8 cellular contexts compared by ENCODE assay signal in the genomic region with DNA sequence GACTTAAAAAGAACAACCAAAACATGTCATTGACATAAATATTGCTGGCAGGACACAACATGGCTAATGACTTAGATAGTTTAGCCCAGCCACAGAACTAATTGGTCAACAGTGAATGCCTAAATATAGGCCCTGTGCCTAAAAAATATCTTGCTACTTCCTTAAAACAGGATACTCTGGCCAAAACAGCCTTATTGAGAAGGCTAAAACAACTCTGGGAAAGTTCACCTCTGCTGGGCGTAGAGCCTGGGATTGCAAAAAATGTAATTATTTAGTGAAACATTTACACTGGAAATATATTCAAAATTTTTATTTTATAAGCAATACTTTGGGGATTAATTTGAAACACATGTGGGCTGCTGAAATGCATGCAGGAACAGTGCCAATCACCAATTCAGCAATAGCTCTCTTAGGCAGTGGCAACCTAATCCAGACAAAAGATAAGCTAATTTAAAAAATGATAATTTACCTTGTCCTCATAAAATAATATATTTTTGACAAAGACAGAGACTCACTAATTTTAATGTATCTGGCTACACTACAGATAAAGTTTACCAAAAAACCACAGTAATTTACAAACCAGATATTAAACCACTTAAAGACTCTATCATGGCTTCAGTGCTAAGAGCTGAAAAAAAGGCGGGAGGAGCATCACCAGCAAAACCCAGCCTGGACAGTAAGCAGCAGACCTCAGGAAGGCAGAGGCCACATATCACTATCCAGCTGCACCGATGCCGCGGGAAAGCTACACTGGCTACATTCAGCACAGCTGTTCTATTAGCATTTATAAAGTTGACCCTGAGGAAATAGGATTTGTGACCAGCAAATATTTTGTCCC. TPM values are rescaled to one million over a fixed set of nuclear protein-coding genes. Genes with fewer than 3 reads are reported as not detected.
DNase-seq lines count a peak whose midpoint lies in the region; ATAC-seq and TF ChIP-seq lines count a peak whose summit lies in the region.

No MANE protein-coding gene starts in this region.

- DNase-seq in Right ventricle myocardium inferior (ENCODE audit: missing footprints): no peak
- no peak for DNase-seq in cardiac septum (ENCODE audit: low spot score)
- DNase-seq in astrocyte of the spinal cord (ENCODE audit: low read depth, low spot score): peak; percentile 36
- DNase-seq in left kidney (ENCODE audit: low read depth, low spot score): peak; percentile 60
- DNase-seq in vagina (ENCODE audit: extremely low spot score in 2 of 2): no peak
- no peak for DNase-seq in DMS114 treated with DMSO at 0.1 percent for 48 hours (lab: John Stamatoyannopoulos, UW; ENCODE audit: unreplicated experiment)

- H3K36me3 ChIP-seq in vagina: no peaks in the 10 kb centered on the region

- no peaks in the 10 kb centered on the region for H3K27me3 ChIP-seq in vagina

- intact Hi-C loops in Right ventricle myocardium inferior (cut with DNase I) (loop anchor here (1.0 to 2.0 kb wide), 3 partner anchors 14 to 26 kb away; partner anchors contain the start of genes STRADB and TRAK2), cardiac septum (cut with DNase I) (loop anchor here (1.0 to 2.0 kb wide), 2 partner anchors 12 to 18 kb away; partner anchors contain the start of genes STRADB and TRAK2), vagina (cut with DNase I) (no loop called here)

- TF ChIP-seq CTCF in astrocyte of the spinal cord (IDR thresholded peaks at IDR 0.05; ENCODE audit: low read depth, low read length) (no peak), vagina (IDR thresholded peaks at IDR 0.05) (no peak)

- H3K9me3 ChIP-seq in vagina: no peaks in the 10 kb centered on the region

- H3K4me3 ChIP-seq in astrocyte of the spinal cord (ENCODE audit: low read depth, low read length) (no peak overlapping the region), vagina (no peak overlapping the region)

- H3K4me1 ChIP-seq in vagina: peaks cover 27% of the 10 kb centered on the region

- H3K27ac ChIP-seq in vagina: peak overlapping the region; percentile 62

- in situ Hi-C loops in astrocyte of the spinal cord (cut with HindIII; ENCODE audit: low sequenced_read_pairs): no loop called here

- no peak for TF ChIP-seq POLR2A in vagina (IDR thresholded peaks at IDR 0.05)

- ATAC-seq in Right ventricle myocardium inferior: peak; percentile 79
- no peak for ATAC-seq in HG03039 (IDR thresholded peaks at IDR 0.05; ENCODE audit: unreplicated experiment)
- ATAC-seq in HG02571 (IDR thresholded peaks at IDR 0.05; ENCODE audit: unreplicated experiment): no peak

RNA-seq across cellular contexts. Expression of gene TRAK2, which starts 18.5 kb away (rescaled TPM):
- total RNA-seq in Right ventricle myocardium inferior: 163 TPM
- 259 TPM for total RNA-seq in cardiac septum
- 25.8 TPM for total RNA-seq in vagina

RNA-seq across cellular contexts. Expression of gene STRADB, which starts 18.8 kb away (rescaled TPM):
- total RNA-seq in Right ventricle myocardium inferior (79.1 TPM), cardiac septum (41.5 TPM), vagina (9.6 TPM)

Comparison
In these comparisons a context has a peak if more than half of its experiments do, and no peak if none do; other contexts are left out.
1. DNase-seq: peak in astrocyte of the spinal cord (single experiment) and left kidney (single experiment); none in Right ventricle myocardium inferior (single experiment), cardiac septum (single experiment), vagina (0 of 2) and DMS114 treated with DMSO at 0.1 percent for 48 hours (single experiment).